Comparison of ENCODE assay signal across 20 cellular contexts in genomic region chr1:236558069-236558468, GRCh38. TPM values are rescaled to one million over a fixed set of nuclear protein-coding genes. Genes with fewer than 3 reads are reported as not detected.
DNase-seq lines count a peak whose midpoint lies in the region; ATAC-seq and TF ChIP-seq lines count a peak whose summit lies in the region.
"Had no signal": no experiment of that assay in that cellular context is flagged by ENCODE, and none has a peak within 500 bp of the region (broad histone marks: within the 10 kb centered on the region; RNA-seq: fewer than 3 reads in every experiment).

No MANE protein-coding gene starts in this region.

- no peaks in the 10 kb centered on the region for H3K27me3 Mint-ChIP-seq in CD8-positive, alpha-beta T cell (ENCODE audit: low read depth)
- H3K27me3 Mint-ChIP-seq in mesothelial cell of epicardium (ENCODE audit: low read depth), result no peaks in the 10 kb centered on the region
- H3K27me3 Mint-ChIP-seq: CD4-positive, alpha-beta memory T cell; CD4-positive, CD25-positive, alpha-beta regulatory T cell had no signal

- POLR2A ChIA-PET in CD8-positive, alpha-beta T cell (lab: Charles Lee), result no interaction called here

- ATAC-seq in CD8-positive, alpha-beta T cell, result no peak
- ATAC-seq in stimulated activated naive CD8-positive, alpha-beta T cell treated with anti-CD3 and anti-CD28 coated beads, Interleukin-15, Interleukin-2, amounts not matched to agents 100 U/mL and 50 U/mL, for 24 hours, result no peak
- ATAC-seq: GM12878 had no signal

- intact Hi-C loops in CD8-positive, alpha-beta T cell (cut with DNase I, micrococcal nuclease), result no loop called here
- intact Hi-C loops in uterus (cut with DNase I; ENCODE audit: low total_unique reads), result no loop called here

- no peak overlapping the region for H3K27ac ChIP-seq in CD8-positive, alpha-beta T cell (ENCODE audit: low read depth, low read length)
- H3K27ac ChIP-seq in subcutaneous abdominal adipose tissue (ENCODE audit: low read depth, low read length), result peak overlapping the region; percentile 63
- H3K27ac ChIP-seq in uterus, result no peak overlapping the region
- H3K27ac ChIP-seq: BLaER1 had no signal

- no peak overlapping the region for H3K4me3 Mint-ChIP-seq in CD8-positive, alpha-beta T cell
- H3K4me3 Mint-ChIP-seq in mesothelial cell of epicardium, result no peak overlapping the region
- H3K4me3 Mint-ChIP-seq: CD14-positive monocyte; CD4-positive, alpha-beta memory T cell; CD4-positive, CD25-positive, alpha-beta regulatory T cell had no signal

- peaks cover 32% of the 10 kb centered on the region for H3K36me3 ChIP-seq in CD8-positive, alpha-beta T cell (ENCODE audit: insufficient read depth, low read length)
- H3K36me3 ChIP-seq in subcutaneous abdominal adipose tissue (ENCODE audit: control insufficient read depth in 5 of 5, insufficient read depth in 5 of 5, low read length in 5 of 5), result peaks cover 30 to 78% (median 65%) of the 10 kb centered on the region in 5 donors
- H3K36me3 ChIP-seq in uterus, result no peaks in the 10 kb centered on the region

- no peaks in the 10 kb centered on the region for H3K9me3 ChIP-seq in CD8-positive, alpha-beta T cell (ENCODE audit: low read length)
- H3K9me3 ChIP-seq in subcutaneous abdominal adipose tissue (ENCODE audit: control insufficient read depth in 5 of 5, low read length in 5 of 5) (no peaks in the 10 kb centered on the region), uterus (no peaks in the 10 kb centered on the region)
- H3K9me3 ChIP-seq: BE2C, BLaER1, Caco-2 had no signal

- H3K27me3 ChIP-seq in CD8-positive, alpha-beta T cell (ENCODE audit: insufficient read depth, low read length), result no peaks in the 10 kb centered on the region
- H3K27me3 ChIP-seq in subcutaneous abdominal adipose tissue (ENCODE audit: control insufficient read depth in 5 of 5, insufficient read depth in 4 of 5, low read length in 5 of 5) (no peaks in the 10 kb centered on the region), uterus (no peaks in the 10 kb centered on the region)
- H3K27me3 ChIP-seq: BE2C, BLaER1 had no signal

- H3K36me3 Mint-ChIP-seq in CD8-positive, alpha-beta T cell, result peaks cover 88% of the 10 kb centered on the region
- peaks cover 55% of the 10 kb centered on the region for H3K36me3 Mint-ChIP-seq in mesothelial cell of epicardium

- no peak for TF ChIP-seq CTCF in CD8-positive, alpha-beta T cell (IDR thresholded peaks at IDR 0.05)
- TF ChIP-seq CTCF in mesothelial cell of epicardium (IDR thresholded peaks at IDR 0.05; ENCODE audit: unreplicated experiment), result no peak
- no peak for TF ChIP-seq CTCF in uterus (IDR thresholded peaks at IDR 0.05)

- no peaks in the 10 kb centered on the region for H3K4me1 ChIP-seq in CD8-positive, alpha-beta T cell (ENCODE audit: insufficient read depth, low read length)
- H3K4me1 ChIP-seq in subcutaneous abdominal adipose tissue (ENCODE audit: control insufficient read depth in 5 of 5, insufficient read depth in 5 of 5, low read length in 5 of 5) (peaks cover 0 to 17% (median 14%) of the 10 kb centered on the region in 5 donors), uterus (no peaks in the 10 kb centered on the region)
- H3K4me1 ChIP-seq: BLaER1, Caco-2 had no signal

- DNase-seq in CD8-positive, alpha-beta T cell, result no peak
- DNase-seq in ELF-1 (ENCODE audit: low read depth, low spot score) (peak; percentile 39), mesothelial cell of epicardium (ENCODE audit: low spot score in 2 of 2, unreplicated experiment in 2 of 2) (no peak), SW480 (ENCODE audit: low spot score) (no peak), uterus (no peak)
- DNase-seq in stimulated activated naive CD8-positive, alpha-beta T cell treated with anti-CD3 and anti-CD28 coated beads, Interleukin-15, Interleukin-2, amounts not matched to agents 100 U/mL and 50 U/mL, for 24 hours, result no peak
- DNase-seq: 8988T; ACHN; BE2C; C1 segment of cervical spinal cord; Caco-2; Calu3; CD4-positive, alpha-beta memory T cell; CD4-positive, CD25-positive, alpha-beta regulatory T cell; DMS79 treated with DMSO at 0.1 percent for 48 hours; GDM1 had no signal

- H3K4me1 Mint-ChIP-seq in CD8-positive, alpha-beta T cell (ENCODE audit: low read depth), result no peaks in the 10 kb centered on the region
- no peaks in the 10 kb centered on the region for H3K4me1 Mint-ChIP-seq in mesothelial cell of epicardium
- H3K4me1 Mint-ChIP-seq: CD14-positive monocyte; CD4-positive, alpha-beta memory T cell had no signal

- H3K9ac ChIP-seq in subcutaneous abdominal adipose tissue (ENCODE audit: low read length in 5 of 5), result no peak overlapping the region
- H3K9ac ChIP-seq: BLaER1 had no signal

- no peaks in the 10 kb centered on the region for H3K9me3 Mint-ChIP-seq in CD8-positive, alpha-beta T cell
- no peaks in the 10 kb centered on the region for H3K9me3 Mint-ChIP-seq in mesothelial cell of epicardium
- H3K9me3 Mint-ChIP-seq: CD14-positive monocyte; CD4-positive, alpha-beta memory T cell; CD4-positive, CD25-positive, alpha-beta regulatory T cell had no signal

- TF ChIP-seq POLR2A in uterus (IDR thresholded peaks at IDR 0.05), result no peak

- peak overlapping the region; percentile 22 for H3K27ac Mint-ChIP-seq in CD8-positive, alpha-beta T cell
- H3K27ac Mint-ChIP-seq in mesothelial cell of epicardium, result peak overlapping the region; percentile 5
- H3K27ac Mint-ChIP-seq: CD14-positive monocyte; CD4-positive, alpha-beta memory T cell; CD4-positive, CD25-positive, alpha-beta regulatory T cell had no signal

- CTCF ChIA-PET in CD8-positive, alpha-beta T cell (lab: Charles Lee), result no interaction called here

- no peak overlapping the region for H3K4me3 ChIP-seq in CD8-positive, alpha-beta T cell (ENCODE audit: low read depth, low read length)
- H3K4me3 ChIP-seq in subcutaneous abdominal adipose tissue (ENCODE audit: low read depth in 1 of 5, low read length in 5 of 5) (peak overlapping the region in 1 of 5 donors; percentile 19), uterus (no peak overlapping the region)
- H3K4me3 ChIP-seq: BLaER1, GM12878 had no signal

RNA-seq across cellular contexts. Expression of gene LGALS8, which starts 34.3 kb away (rescaled TPM):
- total RNA-seq in CD8-positive, alpha-beta T cell, result 100 to 1,000 TPM; 118 to 125 TPM
- total RNA-seq in mesothelial cell of epicardium (67.6 to 71.6 TPM (median 67.8 TPM) in 3 replicates), uterus (100 to 1,000 TPM in 1 of 4 donors, 10 to 100 TPM in 3; 45.7 to 112 (median 61.5) TPM)

RNA-seq across cellular contexts. Expression of gene HEATR1, which starts 46.2 kb away (rescaled TPM):
- 10 to 100 TPM; 52.1 to 53.7 TPM for total RNA-seq in CD8-positive, alpha-beta T cell
- total RNA-seq in mesothelial cell of epicardium, result 48.4 to 53.2 TPM (median 51.8 TPM) in 3 replicates
- 10 to 100 TPM; 11.5 to 58.8 (median 27.1) TPM for total RNA-seq in uterus
